ENCODE assay signal across 2 cellular contexts in genomic region chr7:108557191-108557590, GRCh38.
A peak's percentile ranks its signal among the peaks of the same experiment; 100 is the strongest.
TF ChIP-seq lines count a peak whose summit lies in the region.

No MANE protein-coding gene starts in this region.

TF ChIP-seq in HepG2, 621 proteins besides CTCF, POLR2A, EP300 and RAD21:
- no peak for TF ChIP-seq HBP1 (CRISPR knock-in tag; IDR thresholded peaks at IDR 0.05; ENCODE audit: low read depth)
- TF ChIP-seq ZNF841 (CRISPR knock-in tag; IDR thresholded peaks at IDR 0.05; ENCODE audit: borderline replicate concordance), result peak; percentile 97

TF ChIP-seq in K562, 482 proteins besides CTCF, POLR2A, EP300 and RAD21:
- TF ChIP-seq ZNF280A (IDR thresholded peaks at IDR 0.05; ENCODE audit: low read depth, partially characterized antibody), result peak; percentile 32
- peak; percentile 59; the same call in 1 of the 2 replicates for TF ChIP-seq TRIM28 (IDR thresholded peaks at IDR 0.05)
- peak in 1 of 2 experiments; percentile 66; a peak in 1 of 3 replicates for TF ChIP-seq CBX3 (IDR thresholded peaks at IDR 0.05; ENCODE audit: borderline replicate concordance in 1 of 2, low read length in 2 of 2)
- TF ChIP-seq EP400 (IDR thresholded peaks at IDR 0.05), result 0 out of 2 replicates have a peak, but pooled peaks have one; percentile 20
- no peak for TF ChIP-seq SP1 (CRISPR knock-in tag; IDR thresholded peaks at IDR 0.05)
- peak; percentile 46; the same call in 1 of the 2 replicates for TF ChIP-seq CHAMP1 (IDR thresholded peaks at IDR 0.05)
- no peak for TF ChIP-seq ZNF592 (IDR thresholded peaks at IDR 0.05)
- peak; percentile 31; the same call in 1 of the 2 replicates for TF ChIP-seq ZNF280B (CRISPR knock-in tag; IDR thresholded peaks at IDR 0.05)
- TF ChIP-seq NKRF (IDR thresholded peaks at IDR 0.05; ENCODE audit: borderline replicate concordance), result no peak
